In the genomic region with DNA sequence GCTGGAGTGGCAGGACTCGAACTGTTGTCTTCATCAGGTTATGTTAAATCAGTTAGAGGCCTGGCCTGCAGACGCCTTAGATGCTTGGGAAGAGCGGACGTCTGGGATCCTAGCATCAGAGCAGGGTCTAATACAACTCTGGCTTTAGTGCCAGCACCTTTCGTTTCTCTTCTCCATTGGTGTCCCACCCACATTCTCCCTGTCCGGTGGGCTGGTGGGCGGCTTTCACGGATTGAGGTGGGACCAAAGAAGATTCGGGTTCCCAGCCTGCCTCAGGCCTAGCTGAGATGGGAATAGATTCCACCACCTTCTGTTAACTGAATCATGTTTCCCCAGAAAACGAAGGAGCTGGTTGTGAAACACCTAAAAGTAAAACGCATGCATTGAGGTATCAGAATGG, we compare ENCODE assay signal across 9 cellular contexts. TPM values are rescaled to one million over a fixed set of nuclear protein-coding genes. Genes with fewer than 3 reads are reported as not detected.
DNase-seq lines count a peak whose midpoint lies in the region; ATAC-seq and TF ChIP-seq lines count a peak whose summit lies in the region.
"Had no signal": no experiment of that assay in that cellular context is flagged by ENCODE, and none has a peak within 500 bp of the region (broad histone marks: within the 10 kb centered on the region; RNA-seq: fewer than 3 reads in every experiment).

No MANE protein-coding gene starts in this region.

- ATAC-seq in upper lobe of left lung (ENCODE audit: low FRiP score in 2 of 2): no peak
- ATAC-seq in GM18873 (IDR thresholded peaks at IDR 0.05; ENCODE audit: low FRiP score, unreplicated experiment): no peak

- peak overlapping the region; percentile 84 for H3K4me3 ChIP-seq in adipocyte (ENCODE audit: low read length)
- peak overlapping the region; percentile 65 for H3K4me3 ChIP-seq in mononuclear cell (ENCODE audit: low read length)
- H3K4me3 ChIP-seq in upper lobe of left lung: peak overlapping the region in 3 of 4 donors; percentile 55 to 76 (median 74)

- no peak for TF ChIP-seq CTCF in upper lobe of left lung (IDR thresholded peaks at IDR 0.05)

- H3K27ac Mint-ChIP-seq in activated naive CD4-positive, alpha-beta T cell treated with anti-CD3 and anti-CD28 coated beads, Interleukin-2, amount 50 U/mL, for 24 hours: peak overlapping the region; percentile 95

- 23 to 43% methylated on average over 8 to 11 of the region's 11 CpGs for WGBS in upper lobe of left lung, 2 donors

- H3K4me1 Mint-ChIP-seq in activated naive CD4-positive, alpha-beta T cell treated with anti-CD3 and anti-CD28 coated beads, Interleukin-2, amount 50 U/mL, for 24 hours: peaks cover 51% of the 10 kb centered on the region

- no peaks in the 10 kb centered on the region for H3K36me3 ChIP-seq in adipocyte (ENCODE audit: control insufficient read depth, insufficient read depth, low read length, severe bottlenecking)
- no peaks in the 10 kb centered on the region for H3K36me3 ChIP-seq in upper lobe of left lung

- H3K27ac ChIP-seq in upper lobe of left lung: peak overlapping the region in 2 of 4 donors; percentile 89 to 90

- no peak overlapping the region for H3K9ac ChIP-seq in adipocyte (ENCODE audit: low read length)

- no peaks in the 10 kb centered on the region for H3K9me3 Mint-ChIP-seq in activated naive CD4-positive, alpha-beta T cell treated with anti-CD3 and anti-CD28 coated beads, Interleukin-2, amount 50 U/mL, for 24 hours

- H3K9me3 ChIP-seq in adipocyte (ENCODE audit: control insufficient read depth, low read length) (no peaks in the 10 kb centered on the region), mononuclear cell (ENCODE audit: low read depth, low read length) (no peaks in the 10 kb centered on the region), upper lobe of left lung (no peaks in the 10 kb centered on the region)

- peaks cover 5% of the 10 kb centered on the region for H3K27me3 ChIP-seq in adipocyte (replicated peaks; ENCODE audit: control insufficient read depth, insufficient read depth, low read length)
- no peaks in the 10 kb centered on the region for H3K27me3 ChIP-seq in mononuclear cell (ENCODE audit: insufficient read depth, low read length)
- no peaks in the 10 kb centered on the region for H3K27me3 ChIP-seq in upper lobe of left lung

- no peak for DNase-seq in activated naive CD4-positive, alpha-beta T cell treated with anti-CD3 and anti-CD28 coated beads, Interleukin-2, amount 50 U/mL, for 16 hours
- DNase-seq in adipocyte (ENCODE audit: low read depth) (peak; percentile 7), upper lobe of left lung (no peak), mesenteric fat pad (ENCODE audit: low spot score) (no peak), dedifferentiated amniotic fluid mesenchymal stem cell (ENCODE audit: extremely low spot score) (no peak)
- DNase-seq: activated CD4-positive, alpha-beta T cell treated with anti-CD3 and anti-CD28 coated beads, Interleukin-2, amount 50 U/mL, for 4 hours had no signal

- H3K36me3 Mint-ChIP-seq in activated naive CD4-positive, alpha-beta T cell treated with anti-CD3 and anti-CD28 coated beads, Interleukin-2, amount 50 U/mL, for 24 hours: no peaks in the 10 kb centered on the region

- no peak for TF ChIP-seq EP300 in upper lobe of left lung (IDR thresholded peaks at IDR 0.05)

- peak overlapping the region; percentile 73 for H3K4me3 Mint-ChIP-seq in activated naive CD4-positive, alpha-beta T cell treated with anti-CD3 and anti-CD28 coated beads, Interleukin-2, amount 50 U/mL, for 24 hours

- H3K27me3 Mint-ChIP-seq in activated naive CD4-positive, alpha-beta T cell treated with anti-CD3 and anti-CD28 coated beads, Interleukin-2, amount 50 U/mL, for 24 hours: no peaks in the 10 kb centered on the region

- peaks cover 11% of the 10 kb centered on the region for H3K4me1 ChIP-seq in adipocyte (ENCODE audit: control insufficient read depth, insufficient read depth, low read length)
- H3K4me1 ChIP-seq in mononuclear cell (ENCODE audit: insufficient read depth, low read length): peaks cover 27% of the 10 kb centered on the region
- peaks cover 0 to 19% (median 0%) of the 10 kb centered on the region in 4 donors for H3K4me1 ChIP-seq in upper lobe of left lung

- TF ChIP-seq POLR2A in upper lobe of left lung (IDR thresholded peaks at IDR 0.05): no peak

RNA-seq across cellular contexts. Expression of a gene that starts 0.9 kb away (rescaled TPM):
- 21.0 TPM for total RNA-seq in mononuclear cell
- 10 to 100 TPM in 5 of 6 donors, 1 to 10 TPM in 1; 9.2 to 29.5 (median 15.0) TPM for total RNA-seq in upper lobe of left lung
- total RNA-seq in mesenteric fat pad: 8.5 TPM
